20 cellular contexts compared by ENCODE assay signal in the genomic region with DNA sequence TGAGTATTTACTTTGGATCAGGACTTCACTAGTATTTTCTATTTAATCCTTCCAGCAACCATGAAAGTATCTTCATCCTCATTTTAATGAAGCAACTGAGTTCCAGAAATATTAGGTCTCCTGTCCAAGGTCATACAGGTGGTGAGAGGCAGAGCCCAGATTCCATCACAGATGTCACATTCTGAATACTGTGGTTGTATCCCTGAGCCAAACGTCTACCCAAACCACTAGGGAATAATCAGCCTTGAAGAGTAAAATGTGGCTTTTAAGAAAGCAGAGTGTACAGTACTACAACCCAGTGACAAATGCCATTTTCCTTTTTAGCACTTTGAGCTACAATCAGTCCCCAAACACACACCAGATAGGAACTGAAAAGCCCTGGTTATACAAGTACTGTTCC.
DNase-seq lines count a peak whose midpoint lies in the region; ATAC-seq and TF ChIP-seq lines count a peak whose summit lies in the region.
"Had no signal": no experiment of that assay in that cellular context is flagged by ENCODE, and none has a peak within 500 bp of the region (broad histone marks: within the 10 kb centered on the region; RNA-seq: fewer than 3 reads in every experiment).

No MANE protein-coding gene starts in this region.

- no peaks in the 10 kb centered on the region for H3K36me3 Mint-ChIP-seq in CD8-positive, alpha-beta T cell
- H3K36me3 Mint-ChIP-seq: CD8-positive, alpha-beta memory T cell had no signal

- no peak overlapping the region for H2BK5ac ChIP-seq in mesenchymal stem cell (ENCODE audit: low read depth, low read length, poor library complexity, severe bottlenecking)

- H3K4me3 Mint-ChIP-seq in CD8-positive, alpha-beta T cell: no peak overlapping the region
- H3K4me3 Mint-ChIP-seq: B cell; CD8-positive, alpha-beta memory T cell had no signal

- no peak overlapping the region for H2BK15ac ChIP-seq in mesenchymal stem cell (ENCODE audit: low read depth, poor library complexity, severe bottlenecking)

- no peak for TF ChIP-seq POLR2A in right lobe of liver (IDR thresholded peaks at IDR 0.05)

- H3K27ac Mint-ChIP-seq in CD8-positive, alpha-beta T cell: no peak overlapping the region
- H3K27ac Mint-ChIP-seq: B cell; CD8-positive, alpha-beta memory T cell had no signal

- CTCF ChIA-PET in CD8-positive, alpha-beta T cell (lab: Charles Lee): no interaction called here

- no peak overlapping the region for H3K27ac ChIP-seq in left ventricle myocardium inferior (replicated peaks)
- no peak overlapping the region for H3K27ac ChIP-seq in mesenchymal stem cell (ENCODE audit: low read length, poor library complexity, severe bottlenecking)
- no peak overlapping the region for H3K27ac ChIP-seq in right lobe of liver
- H3K27ac ChIP-seq in CD8-positive, alpha-beta T cell (ENCODE audit: low read depth, low read length): no peak overlapping the region
- H3K27ac ChIP-seq: BLaER1 treated with 17β-estradiol and CSF1 and Interleukin-3, amounts not matched to agents 10 nM and 100 nM; GM23248 had no signal

- no peaks in the 10 kb centered on the region for H3K4me1 Mint-ChIP-seq in CD8-positive, alpha-beta T cell (ENCODE audit: low read depth)
- H3K4me1 Mint-ChIP-seq: B cell; CD8-positive, alpha-beta memory T cell had no signal

- H3K4me1 ChIP-seq in left ventricle myocardium inferior: no peaks in the 10 kb centered on the region
- peaks cover 3% of the 10 kb centered on the region for H3K4me1 ChIP-seq in mesenchymal stem cell (ENCODE audit: control insufficient read depth, insufficient read depth, low read depth, low read length)
- no peaks in the 10 kb centered on the region for H3K4me1 ChIP-seq in right lobe of liver
- no peaks in the 10 kb centered on the region for H3K4me1 ChIP-seq in CD8-positive, alpha-beta T cell (ENCODE audit: insufficient read depth, low read length)
- H3K4me1 ChIP-seq: HAP-1 had no signal

- no peak overlapping the region for H4K8ac ChIP-seq in mesenchymal stem cell (ENCODE audit: low read length)

- H3K27me3 Mint-ChIP-seq in CD8-positive, alpha-beta T cell (ENCODE audit: low read depth): peaks cover 11% of the 10 kb centered on the region

- no peak overlapping the region for H3K9ac ChIP-seq in mesenchymal stem cell (ENCODE audit: low read length)
- H3K9ac ChIP-seq: BLaER1 treated with 17β-estradiol and CSF1 and Interleukin-3, amounts not matched to agents 10 nM and 100 nM; GM23248 had no signal

- no peak for TF ChIP-seq CTCF in left ventricle myocardium inferior (IDR thresholded peaks at IDR 0.05; ENCODE audit: borderline replicate concordance)
- no peak for TF ChIP-seq CTCF in right lobe of liver (IDR thresholded peaks at IDR 0.05)
- TF ChIP-seq CTCF in CD8-positive, alpha-beta T cell (IDR thresholded peaks at IDR 0.05): no peak

- H3K4me2 ChIP-seq in mesenchymal stem cell (ENCODE audit: low read length, poor library complexity, severe bottlenecking): no peak overlapping the region

- DNase-seq in Right ventricle myocardium superior (no peak), left ventricle myocardium inferior (no peak), mesenchymal stem cell (no peak), sciatic nerve (ENCODE audit: low spot score) (no peak), right lobe of liver (no peak), NCI-H1436 treated with DMSO at 0.1 percent for 48 hours (lab: John Stamatoyannopoulos, UW) (no peak)
- DNase-seq in CD8-positive, alpha-beta T cell: no peak
- DNase-seq: 8988T; CD8-positive, alpha-beta memory T cell; COR-L47; DMS 273 treated with DMSO at 0.1 percent for 48 hours; DMS53; DND-41; EL had no signal

- H2AK5ac ChIP-seq in mesenchymal stem cell (ENCODE audit: low read length, severe bottlenecking): peak overlapping the region; percentile 64

- POLR2A ChIA-PET in CD8-positive, alpha-beta T cell (lab: Charles Lee): no interaction called here

- H3K79me1 ChIP-seq in mesenchymal stem cell (replicated peaks; ENCODE audit: low read length, poor library complexity, severe bottlenecking): no peaks in the 10 kb centered on the region

- H3K9me3 Mint-ChIP-seq in CD8-positive, alpha-beta T cell: no peaks in the 10 kb centered on the region

- H3K4me3 ChIP-seq in left ventricle myocardium inferior (no peak overlapping the region), mesenchymal stem cell (ENCODE audit: insufficient read depth in 1 of 2, low read depth in 1 of 2, low read length in 2 of 2) (no peak overlapping the region), right lobe of liver (no peak overlapping the region)
- H3K4me3 ChIP-seq in CD8-positive, alpha-beta T cell (ENCODE audit: low read depth, low read length): no peak overlapping the region
- H3K4me3 ChIP-seq: BLaER1 treated with 17β-estradiol and CSF1 and Interleukin-3, amounts not matched to agents 10 nM and 100 nM; GM12878; GM23248; HAP-1 had no signal

- WGBS in mesenchymal stem cell: no CpG with 5 or more reads among the region's 1 CpG
- whole genome bisulfite sequencing in right lobe of liver (ENCODE audit: insufficient coverage, low coverage, low lambda C conversion rate, missing lambda C conversion rate): 20% methylated on average over 1 of the region's 1 CpG

- ATAC-seq in Right ventricle myocardium superior (ENCODE audit: poor library complexity): peak; percentile 20
- ATAC-seq in sciatic nerve: peak; percentile 75
- ATAC-seq in right lobe of liver: no peak
- ATAC-seq in CD8-positive, alpha-beta T cell: no peak
- ATAC-seq: GM12878, HepG2 had no signal

- no peak overlapping the region for H3K14ac ChIP-seq in mesenchymal stem cell (ENCODE audit: low read length in 2 of 2)

- H2BK120ac ChIP-seq in mesenchymal stem cell (ENCODE audit: low read depth, low read length): no peak overlapping the region

- no peak overlapping the region for H3K18ac ChIP-seq in mesenchymal stem cell (ENCODE audit: low read depth in 1 of 2, low read length in 2 of 2)

- H3K27me3 ChIP-seq in left ventricle myocardium inferior (ENCODE audit: low read depth): no peaks in the 10 kb centered on the region
- H3K27me3 ChIP-seq in mesenchymal stem cell (ENCODE audit: control insufficient read depth in 1 of 2, insufficient read depth in 1 of 2, low read length in 2 of 2): peaks cover 0 to 8% of the 10 kb centered on the region in 2 experiments
- no peaks in the 10 kb centered on the region for H3K27me3 ChIP-seq in right lobe of liver
- no peaks in the 10 kb centered on the region for H3K27me3 ChIP-seq in CD8-positive, alpha-beta T cell (ENCODE audit: insufficient read depth, low read length)
- H3K27me3 ChIP-seq: BLaER1 treated with 17β-estradiol and CSF1 and Interleukin-3, amounts not matched to agents 10 nM and 100 nM had no signal

- H2BK12ac ChIP-seq in mesenchymal stem cell (ENCODE audit: low read length in 2 of 2): no peak overlapping the region

- H3K4ac ChIP-seq in mesenchymal stem cell (ENCODE audit: low read depth in 1 of 2, low read length in 2 of 2): no peak overlapping the region

- H3K9me3 ChIP-seq in left ventricle myocardium inferior (replicated peaks) (peaks cover 1% of the 10 kb centered on the region), mesenchymal stem cell (ENCODE audit: control insufficient read depth, low read length) (no peaks in the 10 kb centered on the region), right lobe of liver (no peaks in the 10 kb centered on the region)
- H3K9me3 ChIP-seq in CD8-positive, alpha-beta T cell (ENCODE audit: low read length): no peaks in the 10 kb centered on the region
- H3K9me3 ChIP-seq: BLaER1 treated with 17β-estradiol and CSF1 and Interleukin-3, amounts not matched to agents 10 nM and 100 nM; HAP-1 had no signal

- no peak overlapping the region for H2AFZ ChIP-seq in mesenchymal stem cell (ENCODE audit: low read depth, low read length)
- H2AFZ ChIP-seq: GM23248 had no signal

- intact Hi-C loops in Right ventricle myocardium superior (cut with DNase I) (no loop called here), left ventricle myocardium inferior (cut with micrococcal nuclease) (no loop called here), sciatic nerve (cut with DNase I) (no loop called here), right lobe of liver (cut with DNase I) (no loop called here)
- intact Hi-C loops in CD8-positive, alpha-beta T cell (cut with DNase I, micrococcal nuclease): no loop called here

- H4K91ac ChIP-seq in mesenchymal stem cell (ENCODE audit: low read length): no peak overlapping the region

- H3K36me3 ChIP-seq in left ventricle myocardium inferior (no peaks in the 10 kb centered on the region), mesenchymal stem cell (ENCODE audit: control insufficient read depth in 1 of 2, insufficient read depth in 2 of 2, low read depth in 1 of 2, low read length in 2 of 2) (no peaks in the 10 kb centered on the region), right lobe of liver (no peaks in the 10 kb centered on the region)
- H3K36me3 ChIP-seq in CD8-positive, alpha-beta T cell (ENCODE audit: insufficient read depth, low read length): no peaks in the 10 kb centered on the region
- H3K36me3 ChIP-seq: BLaER1 treated with 17β-estradiol and CSF1 and Interleukin-3, amounts not matched to agents 10 nM and 100 nM; HAP-1 had no signal

- H3K23ac ChIP-seq in mesenchymal stem cell (ENCODE audit: low read length in 2 of 2): no peak overlapping the region

Comparison
In these comparisons a context has a peak if more than half of its experiments do, and no peak if none do; other contexts are left out.
1. ATAC-seq: peak in Right ventricle myocardium superior (single experiment) and sciatic nerve (single experiment); none in right lobe of liver (0 of 4) and CD8-positive, alpha-beta T cell (single experiment).